23 cellular contexts compared by ENCODE assay signal in genomic region chr17:72811976-72812687, GRCh38.
"Had no signal": no experiment of that assay in that cellular context is flagged by ENCODE, and none has a peak within 500 bp of the region (broad histone marks: within the 10 kb centered on the region; RNA-seq: fewer than 3 reads in every experiment).

No MANE protein-coding gene starts in this region.

- H3K4me3 ChIP-seq: esophagus squamous epithelium, hepatocyte, left ventricle myocardium inferior, prostate gland, suprapubic skin, tibial nerve had no signal

- ATAC-seq: activated CD8-positive, alpha-beta T cell treated with anti-CD3 and anti-CD28 coated beads for 36 hours; naive thymus-derived CD8-positive, alpha-beta T cell; stimulated activated naive CD8-positive, alpha-beta T cell treated with anti-CD3 and anti-CD28 coated beads, Interleukin-15, amount 100 ng/mL, for 72 hours had no signal

- FAIRE-seq: colon had no signal

- H3K4me3 Mint-ChIP-seq: activated CD4-positive, alpha-beta T cell treated with anti-CD3 and anti-CD28 coated beads, Interleukin-2, amount 10 ng/mL, durations not matched to agents 7 days and 5 days; activated CD8-positive, alpha-beta T cell treated with anti-CD3 and anti-CD28 coated beads for 36 hours; activated naive CD4-positive, alpha-beta T cell treated with anti-CD3 and anti-CD28 coated beads, Interleukin-2, amount 50 U/mL, for 24 hours; activated T-helper 1 cell treated with anti-CD3 and anti-CD28 coated beads, Interleukin-12 subunit alpha, Interleukin-12 subunit beta, Interleukin-2, Interleukin-4 antibody, amounts not matched to agents 30 ng/mL and 10 ng/mL and 1 ng/mL, durations not matched to agents 14 hours and 24 hours and 36 hours; endodermal cell; mesothelial cell of epicardium; naive thymus-derived CD8-positive, alpha-beta T cell; stimulated activated naive CD8-positive, alpha-beta T cell treated with anti-CD3 and anti-CD28 coated beads, Interleukin-15, amount 100 ng/mL, for 72 hours had no signal

- H3K4me2 ChIP-seq: hepatocyte had no signal

- H3K36me3 ChIP-seq: brain microvascular endothelial cell, prostate gland had no signal

- H3K27ac ChIP-seq: brain microvascular endothelial cell, esophagus squamous epithelium, hepatocyte, left ventricle myocardium inferior, prostate gland, suprapubic skin, tibial nerve, VCaP had no signal

- H3K27ac Mint-ChIP-seq: activated CD4-positive, alpha-beta T cell treated with anti-CD3 and anti-CD28 coated beads, Interleukin-2, amount 10 ng/mL, durations not matched to agents 7 days and 5 days; activated CD8-positive, alpha-beta T cell treated with anti-CD3 and anti-CD28 coated beads for 36 hours; activated naive CD4-positive, alpha-beta T cell treated with anti-CD3 and anti-CD28 coated beads, Interleukin-2, amount 50 U/mL, for 24 hours; activated T-helper 1 cell treated with anti-CD3 and anti-CD28 coated beads, Interleukin-12 subunit alpha, Interleukin-12 subunit beta, Interleukin-2, Interleukin-4 antibody, amounts not matched to agents 30 ng/mL and 10 ng/mL and 1 ng/mL, durations not matched to agents 14 hours and 24 hours and 36 hours; endodermal cell; mesothelial cell of epicardium; naive thymus-derived CD8-positive, alpha-beta T cell had no signal

- H3K79me2 ChIP-seq: hepatocyte had no signal

- H3K4me1 ChIP-seq: esophagus squamous epithelium, left ventricle myocardium inferior, prostate gland, suprapubic skin, tibial nerve had no signal

- DNase-seq: activated CD4-positive, alpha-beta T cell treated with anti-CD3 and anti-CD28 coated beads, Interleukin-2, amount 10 ng/mL, durations not matched to agents 7 days and 5 days; activated CD4-positive, CD25-positive, alpha-beta regulatory T cell treated with anti-CD3 and anti-CD28 coated beads, Interleukin-2, amount 50 U/mL, for 72 hours; activated CD8-positive, alpha-beta T cell treated with anti-CD3 and anti-CD28 coated beads for 36 hours; activated gamma-delta T cell; aorta; central memory CD4-positive, alpha-beta T cell; endodermal cell; esophagus squamous epithelium; foreskin melanocyte; left ventricle myocardium inferior; naive thymus-derived CD8-positive, alpha-beta T cell; stimulated activated CD4-positive, alpha-beta T cell treated with anti-CD3 and anti-CD28 coated beads, Interleukin-1b, Interleukin-23, amount 100 ng/mL, for 48 hours; stimulated activated naive CD8-positive, alpha-beta T cell treated with anti-CD3 and anti-CD28 coated beads, Interleukin-15, amount 100 ng/mL, for 72 hours had no signal

- H3K27me3 Mint-ChIP-seq: activated CD4-positive, alpha-beta T cell treated with anti-CD3 and anti-CD28 coated beads, Interleukin-2, amount 10 ng/mL, durations not matched to agents 7 days and 5 days; activated CD8-positive, alpha-beta T cell treated with anti-CD3 and anti-CD28 coated beads for 36 hours; activated naive CD4-positive, alpha-beta T cell treated with anti-CD3 and anti-CD28 coated beads, Interleukin-2, amount 50 U/mL, for 24 hours; naive thymus-derived CD8-positive, alpha-beta T cell; stimulated activated naive CD8-positive, alpha-beta T cell treated with anti-CD3 and anti-CD28 coated beads, Interleukin-15, amount 100 ng/mL, for 72 hours had no signal

- H3K9me3 ChIP-seq: prostate gland, suprapubic skin had no signal

- H3K27me3 ChIP-seq: brain microvascular endothelial cell, esophagus squamous epithelium, hepatocyte, suprapubic skin, tibial nerve had no signal

- H2AFZ ChIP-seq: hepatocyte had no signal

- H3K4me1 Mint-ChIP-seq: activated CD4-positive, alpha-beta T cell treated with anti-CD3 and anti-CD28 coated beads, Interleukin-2, amount 10 ng/mL, durations not matched to agents 7 days and 5 days; activated naive CD4-positive, alpha-beta T cell treated with anti-CD3 and anti-CD28 coated beads, Interleukin-2, amount 50 U/mL, for 24 hours; mesothelial cell of epicardium; stimulated activated naive CD8-positive, alpha-beta T cell treated with anti-CD3 and anti-CD28 coated beads, Interleukin-15, amount 100 ng/mL, for 72 hours had no signal
